ENCODE assay signal across 27 cellular contexts in the genomic region with DNA sequence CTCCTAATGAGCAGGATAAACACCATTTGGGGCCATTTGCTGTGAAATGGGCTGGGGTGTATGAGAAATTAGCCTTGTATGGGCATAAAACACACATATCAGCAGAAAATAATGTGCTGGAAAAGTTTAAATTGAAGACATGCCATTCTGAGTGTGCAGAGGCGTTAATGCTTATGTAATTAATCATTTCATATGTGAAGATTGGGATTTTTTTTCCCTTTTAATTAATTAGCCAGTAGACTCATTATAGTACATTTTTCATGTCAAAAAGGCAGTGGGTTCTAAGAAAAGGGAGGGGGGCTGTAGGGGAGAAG.
"Had no signal": no experiment of that assay in that cellular context is flagged by ENCODE, and none has a peak within 500 bp of the region (broad histone marks: within the 10 kb centered on the region; RNA-seq: fewer than 3 reads in every experiment).

No MANE protein-coding gene starts in this region.

- H3K4me3 Mint-ChIP-seq: activated CD4-positive, alpha-beta memory T cell treated with anti-CD3 and anti-CD28 coated beads, Interleukin-2, amount 10 ng/mL, durations not matched to agents 7 days and 5 days; activated CD4-positive, alpha-beta T cell treated with anti-CD3 and anti-CD28 coated beads, Interleukin-2, amount 10 ng/mL, durations not matched to agents 7 days and 5 days; nephron; stimulated activated memory B cell treated with anti-CD40 and anti-IgM and Interleukin-4, amounts not matched to agents 10 μg/mL and 1 μg/mL and 100 μg/mL, for 72 hours; stimulated activated naive CD8-positive, alpha-beta T cell treated with anti-CD3 and anti-CD28 coated beads, Interleukin-15, amount 100 ng/mL, for 72 hours; T-helper 17 cell; WTC11 had no signal

- H3K36me3 Mint-ChIP-seq: activated naive CD4-positive, alpha-beta T cell treated with anti-CD3 and anti-CD28 coated beads, Interleukin-2, amount 50 U/mL, for 72 hours; stimulated activated memory B cell treated with anti-CD40 and anti-IgM and Interleukin-4, amounts not matched to agents 10 μg/mL and 1 μg/mL and 100 μg/mL, for 72 hours; WTC11 had no signal

- H3K27me3 ChIP-seq: body of pancreas, foreskin keratinocyte, heart right ventricle, pancreas, sigmoid colon, thyroid gland had no signal

- H3K4me1 Mint-ChIP-seq: stimulated activated memory B cell treated with anti-CD40 and anti-IgM and Interleukin-4, amounts not matched to agents 10 μg/mL and 1 μg/mL and 100 μg/mL, for 72 hours had no signal

- H3K9me3 Mint-ChIP-seq: activated CD4-positive, alpha-beta memory T cell treated with anti-CD3 and anti-CD28 coated beads, Interleukin-2, amount 10 ng/mL, durations not matched to agents 7 days and 5 days; activated CD4-positive, alpha-beta T cell treated with anti-CD3 and anti-CD28 coated beads, Interleukin-2, amount 10 ng/mL, durations not matched to agents 7 days and 5 days; activated naive CD4-positive, alpha-beta T cell treated with anti-CD3 and anti-CD28 coated beads, Interleukin-2, amount 50 U/mL, for 72 hours; activated T-helper 2 cell treated with anti-CD3 and anti-CD28 coated beads, Interferon-gamma antibody, Interleukin-2, Interleukin-4, amounts not matched to agents 10 μg/mL and 5 μg/mL and 100 μg/mL, durations not matched to agents 14 hours and 24 hours and 36 hours; nephron; stimulated activated memory B cell treated with anti-CD40 and anti-IgM and Interleukin-4, amounts not matched to agents 10 μg/mL and 1 μg/mL and 100 μg/mL, for 72 hours; stimulated activated naive CD8-positive, alpha-beta T cell treated with anti-CD3 and anti-CD28 coated beads, Interleukin-15, amount 100 ng/mL, for 72 hours; WTC11 had no signal

- H3K9me3 ChIP-seq: body of pancreas, heart right ventricle, left ventricle myocardium inferior, pancreas, prostate gland, sigmoid colon, thyroid gland had no signal

- H3K27me3 Mint-ChIP-seq: activated CD4-positive, alpha-beta memory T cell treated with anti-CD3 and anti-CD28 coated beads, Interleukin-2, amount 10 ng/mL, durations not matched to agents 7 days and 5 days; activated CD4-positive, alpha-beta T cell treated with anti-CD3 and anti-CD28 coated beads, Interleukin-2, amount 10 ng/mL, durations not matched to agents 7 days and 5 days; stimulated activated naive CD8-positive, alpha-beta T cell treated with anti-CD3 and anti-CD28 coated beads, Interleukin-15, amount 100 ng/mL, for 72 hours had no signal

- H3K27ac ChIP-seq: body of pancreas, heart right ventricle, left ventricle myocardium inferior, pancreas, sigmoid colon, thyroid gland had no signal

- H3K36me3 ChIP-seq: heart right ventricle, left ventricle myocardium inferior, pancreas, prostate gland, sigmoid colon, thyroid gland had no signal

- DNase-seq: activated CD4-positive, alpha-beta memory T cell treated with anti-CD3 and anti-CD28 coated beads, Interleukin-2, amount 10 ng/mL, durations not matched to agents 7 days and 5 days; activated CD4-positive, alpha-beta T cell treated with anti-CD3 and anti-CD28 coated beads for 1 hour; activated CD4-positive, alpha-beta T cell treated with anti-CD3 and anti-CD28 coated beads, Interleukin-2, amount 10 ng/mL, durations not matched to agents 7 days and 5 days; activated T-cell treated with anti-CD3 and anti-CD28 coated beads, Interleukin-2, amount 50 U/mL, for 48 hours; heart right ventricle; left ventricle myocardium inferior; pancreas; retina; sigmoid colon; stimulated activated CD4-positive, alpha-beta T cell treated with anti-CD3 and anti-CD28 coated beads, Interleukin-1b, Interleukin-23, amount 100 ng/mL, for 48 hours; stimulated activated CD4-positive, alpha-beta T cell treated with anti-CD3 and anti-CD28 coated beads, Interleukin-4, amount 100 ng/mL, for 4 hours; stimulated activated CD8-positive, alpha-beta memory T cell treated with anti-CD3 and anti-CD28 coated beads, Interleukin-4, amount 100 ng/mL, for 48 hours; stimulated activated naive CD8-positive, alpha-beta T cell treated with anti-CD3 and anti-CD28 coated beads, Interleukin-15, amount 100 ng/mL, for 72 hours; substantia nigra; T-helper 17 cell; T1000; thyroid gland had no signal

- H3K4me2 ChIP-seq: smooth muscle cell had no signal

- H3K4me3 ChIP-seq: body of pancreas, heart right ventricle, left ventricle myocardium inferior, lung, pancreas, prostate gland, sigmoid colon, smooth muscle cell, thyroid gland had no signal

- H3K27ac Mint-ChIP-seq: activated CD4-positive, alpha-beta memory T cell treated with anti-CD3 and anti-CD28 coated beads, Interleukin-2, amount 10 ng/mL, durations not matched to agents 7 days and 5 days; activated CD4-positive, alpha-beta T cell treated with anti-CD3 and anti-CD28 coated beads, Interleukin-2, amount 10 ng/mL, durations not matched to agents 7 days and 5 days; activated naive CD4-positive, alpha-beta T cell treated with anti-CD3 and anti-CD28 coated beads, Interleukin-2, amount 50 U/mL, for 72 hours; activated T-helper 2 cell treated with anti-CD3 and anti-CD28 coated beads, Interferon-gamma antibody, Interleukin-2, Interleukin-4, amounts not matched to agents 10 μg/mL and 5 μg/mL and 100 μg/mL, durations not matched to agents 14 hours and 24 hours and 36 hours; nephron; stimulated activated memory B cell treated with anti-CD40 and anti-IgM and Interleukin-4, amounts not matched to agents 10 μg/mL and 1 μg/mL and 100 μg/mL, for 72 hours; T-helper 17 cell had no signal

- H3K4me1 ChIP-seq: pancreas, thyroid gland had no signal
